1 cellular context compared by ENCODE assay signal in the genomic region with DNA sequence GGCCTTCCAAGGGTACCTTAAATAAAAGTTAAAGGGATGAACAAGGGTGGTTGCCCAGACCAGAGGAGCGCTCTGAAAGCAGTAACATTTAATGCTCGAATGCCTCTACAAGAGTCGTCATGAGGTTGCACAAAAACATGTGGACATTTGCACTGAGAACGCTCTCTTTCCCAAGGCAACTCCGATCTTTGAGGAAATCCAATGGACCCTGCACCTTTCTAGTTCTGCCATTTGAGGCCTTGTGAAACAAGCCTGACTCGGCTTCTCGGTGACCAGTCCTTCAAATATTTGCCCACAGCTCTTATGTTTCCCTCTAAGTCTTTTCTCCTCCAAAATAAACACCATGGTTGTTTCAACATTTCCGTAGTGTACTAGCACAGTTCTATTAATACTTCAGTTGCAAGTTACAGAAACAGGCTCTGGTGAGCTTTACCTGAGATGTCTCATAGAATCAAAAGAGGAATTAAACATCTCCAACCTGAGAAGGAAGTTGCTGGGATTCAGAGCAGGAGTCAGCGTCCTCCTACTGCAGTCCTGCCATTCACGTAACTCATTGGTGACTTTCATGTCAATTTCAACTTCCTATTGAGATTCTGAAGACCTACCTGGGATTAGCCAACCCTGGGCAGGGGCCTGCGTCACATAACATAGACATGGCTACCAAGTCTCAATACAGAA.
A peak's percentile ranks its signal among the peaks of the same experiment; 100 is the strongest.
TF ChIP-seq lines count a peak whose summit lies in the region.

No MANE protein-coding gene starts in this region.

TF ChIP-seq in SK-N-SH, 30 proteins besides CTCF, POLR2A, EP300 and RAD21 (continued from another document):
- TF ChIP-seq FOXJ3 (CRISPR knock-in tag; IDR thresholded peaks at IDR 0.05) (no peak), MXI1 (IDR thresholded peaks at IDR 0.05; ENCODE audit: low read depth, low read length) (no peak), FOXM1 (IDR thresholded peaks at IDR 0.05; ENCODE audit: low read depth) (no peak), TCF12 (IDR thresholded peaks at IDR 0.05) (peak; percentile 32; the same call in 1 of the 2 replicates), JUND (IDR thresholded peaks at IDR 0.05) (no peak), NFIC (IDR thresholded peaks at IDR 0.05; ENCODE audit: borderline replicate concordance) (peak; percentile 33; the same call in 1 of the 2 replicates)
- TF ChIP-seq, protein P1, sequence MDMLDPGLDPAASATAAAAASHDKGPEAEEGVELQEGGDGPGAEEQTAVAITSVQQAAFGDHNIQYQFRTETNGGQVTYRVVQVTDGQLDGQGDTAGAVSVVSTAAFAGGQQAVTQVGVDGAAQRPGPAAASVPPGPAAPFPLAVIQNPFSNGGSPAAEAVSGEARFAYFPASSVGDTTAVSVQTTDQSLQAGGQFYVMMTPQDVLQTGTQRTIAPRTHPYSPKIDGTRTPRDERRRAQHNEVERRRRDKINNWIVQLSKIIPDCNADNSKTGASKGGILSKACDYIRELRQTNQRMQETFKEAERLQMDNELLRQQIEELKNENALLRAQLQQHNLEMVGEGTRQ (IDR thresholded peaks at IDR 0.05; ENCODE audit: borderline replicate concordance, low read depth, low read length) = no peak
